ENCODE assay signal across 8 cellular contexts in genomic region chr22:19429950-19430889, GRCh38. TPM values are rescaled to one million over a fixed set of nuclear protein-coding genes. Genes with fewer than 3 reads are reported as not detected.
DNase-seq lines count a peak whose midpoint lies in the region; ATAC-seq and TF ChIP-seq lines count a peak whose summit lies in the region.

No MANE protein-coding gene starts in this region.

- CTCF ChIA-PET in activated CD8-positive, alpha-beta memory T cell treated with anti-CD3 and anti-CD28 coated beads, Interleukin-2, amount 10 ng/mL, durations not matched to agents 7 days and 5 days (lab: Charles Lee): interaction anchor here (0.7 to 1.7 kb wide), 4 partner anchors 9 to 286 kb away, joined by 3 to 6 read pairs (median 6); partner anchors contain the start of gene ESS2

- 6 to 13% (median 7%) methylated on average over 12 of the region's 12 CpGs for WGBS in ovary, 3 donors

- no peak for TF ChIP-seq CTCF in GM12864 (IDR thresholded peaks at IDR 0.05; ENCODE audit: low read depth, low read length, missing control alignments)
- no peak for TF ChIP-seq CTCF in NB4 (IDR thresholded peaks at IDR 0.05; ENCODE audit: low read depth, low read length)
- no peak for TF ChIP-seq CTCF in fibroblast of villous mesenchyme (IDR thresholded peaks at IDR 0.05; ENCODE audit: insufficient read depth, low read depth, low read length)
- no peak for TF ChIP-seq CTCF in ovary (IDR thresholded peaks at IDR 0.05)

- no peak for TF ChIP-seq EP300 in ovary (IDR thresholded peaks at IDR 0.05)

- H3K4me3 ChIP-seq in GM12864 (ENCODE audit: low read depth, low read length) (peak overlapping the region; percentile 93), NB4 (ENCODE audit: low read depth, low read length) (peak overlapping the region; percentile 91), fibroblast of villous mesenchyme (ENCODE audit: low read depth, low read length) (peak overlapping the region; percentile 89), ovary (peak overlapping the region; percentile 89)

- no peaks in the 10 kb centered on the region for H3K36me3 ChIP-seq in ovary

- H3K36me3 Mint-ChIP-seq in activated CD8-positive, alpha-beta memory T cell treated with anti-CD3 and anti-CD28 coated beads, Interleukin-2, amount 10 ng/mL, durations not matched to agents 7 days and 5 days: peaks cover 42% of the 10 kb centered on the region

- TF ChIP-seq POLR2A in NB4 (IDR thresholded peaks at IDR 0.05; ENCODE audit: extremely low read depth, insufficient read length) (no peak), ovary (IDR thresholded peaks at IDR 0.05) (no peak)

- no peaks in the 10 kb centered on the region for H3K27me3 Mint-ChIP-seq in activated CD8-positive, alpha-beta memory T cell treated with anti-CD3 and anti-CD28 coated beads, Interleukin-2, amount 10 ng/mL, durations not matched to agents 7 days and 5 days

- peaks cover 10% of the 10 kb centered on the region for H3K4me1 ChIP-seq in ovary (ENCODE audit: insufficient read depth)

- no peaks in the 10 kb centered on the region for H3K9me3 Mint-ChIP-seq in activated CD8-positive, alpha-beta memory T cell treated with anti-CD3 and anti-CD28 coated beads, Interleukin-2, amount 10 ng/mL, durations not matched to agents 7 days and 5 days (ENCODE audit: low read depth)

- intact Hi-C loops in ovary (cut with DNase I): loop anchor here in 1 of 4 donors (10.0 kb wide), 1 partner anchor 135 kb away; the partner anchor contains the start of gene CLTCL1

- peak overlapping the region; percentile 86 for H3K4me3 Mint-ChIP-seq in activated CD8-positive, alpha-beta memory T cell treated with anti-CD3 and anti-CD28 coated beads, Interleukin-2, amount 10 ng/mL, durations not matched to agents 7 days and 5 days

- no peaks in the 10 kb centered on the region for H3K9me3 ChIP-seq in ovary

- H3K27ac Mint-ChIP-seq in activated CD8-positive, alpha-beta memory T cell treated with anti-CD3 and anti-CD28 coated beads, Interleukin-2, amount 10 ng/mL, durations not matched to agents 7 days and 5 days: peak overlapping the region; percentile 91

- peak; percentile 20 for ATAC-seq in activated CD8-positive, alpha-beta memory T cell treated with anti-CD3 and anti-CD28 coated beads, Interleukin-2, amount 10 ng/mL, durations not matched to agents 7 days and 5 days
- ATAC-seq in GM19395 (IDR thresholded peaks at IDR 0.05; ENCODE audit: unreplicated experiment) (no peak), GM21576 (IDR thresholded peaks at IDR 0.05; ENCODE audit: unreplicated experiment) (no peak)

- DNase-seq in GM12864 (ENCODE audit: low read depth) (no peak), NB4 (ENCODE audit: low read depth) (peak; percentile 88), fibroblast of villous mesenchyme (ENCODE audit: low read depth) (peak; percentile 84), ovary (peak in 1 of 5 donors; percentile 28), mucosa of gallbladder (ENCODE audit: low spot score) (no peak)
- DNase-seq in activated CD8-positive, alpha-beta memory T cell treated with anti-CD3 and anti-CD28 coated beads, Interleukin-2, amount 10 ng/mL, durations not matched to agents 7 days and 5 days: peak; percentile 78

- H3K27me3 ChIP-seq in ovary: no peaks in the 10 kb centered on the region

- H3K4me1 Mint-ChIP-seq in activated CD8-positive, alpha-beta memory T cell treated with anti-CD3 and anti-CD28 coated beads, Interleukin-2, amount 10 ng/mL, durations not matched to agents 7 days and 5 days: peaks cover 58% of the 10 kb centered on the region

- no peak overlapping the region for H3K27ac ChIP-seq in ovary

RNA-seq across cellular contexts. Expression of gene HIRA, which starts 1.3 kb away (rescaled TPM):
- total RNA-seq in activated CD8-positive, alpha-beta memory T cell treated with anti-CD3 and anti-CD28 coated beads, Interleukin-2, amount 10 ng/mL, durations not matched to agents 7 days and 5 days: 10 to 100 TPM; 57.8 to 67.0 TPM
- total RNA-seq in fibroblast of villous mesenchyme (18.7 and 19.0 TPM in 2 replicates), ovary (10 to 100 TPM in 5 of 7 donors, 1 to 10 TPM in 2; 7.2 to 31.6 (median 20.6) TPM), mucosa of gallbladder (25.2 TPM)
- 10 to 100 TPM; 12.8 to 16.5 TPM for polyA plus RNA-seq in ovary

RNA-seq across cellular contexts. Expression of gene MRPL40, which starts 2.1 kb away (rescaled TPM):
- total RNA-seq in activated CD8-positive, alpha-beta memory T cell treated with anti-CD3 and anti-CD28 coated beads, Interleukin-2, amount 10 ng/mL, durations not matched to agents 7 days and 5 days: 10 to 100 TPM; 27.0 to 32.4 TPM
- total RNA-seq in fibroblast of villous mesenchyme (46.2 and 52.2 TPM in 2 replicates), ovary (10 to 100 TPM; 21.1 to 31.0 (median 28.5) TPM), mucosa of gallbladder (25.7 TPM)
- polyA plus RNA-seq in ovary: 10 to 100 TPM; 31.1 to 46.9 TPM

RNA-seq across cellular contexts. Expression of gene C22orf39, which starts 17.3 kb away (rescaled TPM):
- 10 to 100 TPM; 31.1 to 36.4 TPM for total RNA-seq in activated CD8-positive, alpha-beta memory T cell treated with anti-CD3 and anti-CD28 coated beads, Interleukin-2, amount 10 ng/mL, durations not matched to agents 7 days and 5 days
- total RNA-seq in fibroblast of villous mesenchyme: 11.3 and 12.5 TPM in 2 replicates
- 10 to 100 TPM; 25.7 to 38.3 (median 33.5) TPM for total RNA-seq in ovary
- polyA plus RNA-seq in ovary: 10 to 100 TPM; 33.0 to 58.9 TPM
- 33.3 TPM for total RNA-seq in mucosa of gallbladder

RNA-seq across cellular contexts. Expression of gene UFD1, which starts 48.8 kb away (rescaled TPM):
- total RNA-seq in activated CD8-positive, alpha-beta memory T cell treated with anti-CD3 and anti-CD28 coated beads, Interleukin-2, amount 10 ng/mL, durations not matched to agents 7 days and 5 days: 100 to 1,000 TPM in 1 of 2 experiments, 10 to 100 TPM in 1; 80.1 to 111 TPM
- total RNA-seq in fibroblast of villous mesenchyme: 44.9 and 67.3 TPM in 2 replicates
- total RNA-seq in ovary: 10 to 100 TPM; 19.9 to 52.9 (median 32.6) TPM
- polyA plus RNA-seq in ovary: 10 to 100 TPM; 57.5 to 84.5 TPM
- 50.4 TPM for total RNA-seq in mucosa of gallbladder

RNA-seq across cellular contexts. Expression of gene CDC45, which starts 49.5 kb away (rescaled TPM):
- total RNA-seq in activated CD8-positive, alpha-beta memory T cell treated with anti-CD3 and anti-CD28 coated beads, Interleukin-2, amount 10 ng/mL, durations not matched to agents 7 days and 5 days: 100 to 1,000 TPM in 1 of 2 experiments, 10 to 100 TPM in 1; 94.8 to 104 TPM
- total RNA-seq in fibroblast of villous mesenchyme (8.1 and 10.4 TPM in 2 replicates), ovary (1 to 10 TPM in 2 of 7 donors, under 1 TPM in 2, not detected in 3; 0.87 to 2.2 (median 1.1) TPM), mucosa of gallbladder (1.6 TPM)
- polyA plus RNA-seq in ovary: 1 to 10 TPM in 1 of 2 donors, under 1 TPM in 1; 0.46 to 1.4 TPM

Comparison
In these comparisons a context has a peak if more than half of its experiments do, and no peak if none do; other contexts are left out.
1. DNase-seq: peak in NB4 (single experiment), activated CD8-positive, alpha-beta memory T cell treated with anti-CD3 and anti-CD28 coated beads, Interleukin-2, amount 10 ng/mL, durations not matched to agents 7 days and 5 days (single experiment) and fibroblast of villous mesenchyme (single experiment); none in GM12864 (single experiment) and mucosa of gallbladder (single experiment).
2. Peak in every context shown above with its lines, with median percentiles within 50 percentile points of each other: H3K4me3 ChIP-seq.